23 cellular contexts compared by ENCODE assay signal in the genomic region with DNA sequence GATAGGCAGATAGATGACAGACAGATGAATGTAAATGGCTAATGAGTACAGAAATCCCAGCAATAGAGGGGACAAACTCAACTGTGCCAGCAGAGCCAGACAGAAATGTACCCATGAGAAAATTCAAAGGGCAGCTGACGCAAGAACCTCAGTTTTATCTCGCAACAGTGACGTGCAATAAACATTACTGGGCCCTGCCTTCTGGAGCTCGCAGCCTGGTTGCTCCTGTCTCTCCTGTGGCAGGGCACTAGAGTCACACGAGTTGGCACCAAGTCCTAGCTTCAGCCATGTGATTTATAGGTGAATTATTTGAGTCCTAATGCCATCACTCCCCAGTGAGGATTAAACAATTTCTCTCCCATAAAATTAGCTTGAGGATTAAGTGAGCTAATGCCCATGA. TPM values are rescaled to one million over a fixed set of nuclear protein-coding genes. Genes with fewer than 3 reads are reported as not detected.
DNase-seq lines count a peak whose midpoint lies in the region; ATAC-seq and TF ChIP-seq lines count a peak whose summit lies in the region.
"Had no signal": no experiment of that assay in that cellular context is flagged by ENCODE, and none has a peak within 500 bp of the region (broad histone marks: within the 10 kb centered on the region; RNA-seq: fewer than 3 reads in every experiment).

No MANE protein-coding gene starts in this region.

- H3K4me1 ChIP-seq in Karpas-422 (ENCODE audit: low read length), result no peaks in the 10 kb centered on the region
- H3K4me1 ChIP-seq: SJSA1 had no signal

- H3K4me3 ChIP-seq in Karpas-422 (ENCODE audit: low read length), result no peak overlapping the region
- H3K4me3 ChIP-seq: dorsolateral prefrontal cortex, GM12878, SJSA1 had no signal

- H3K36me3 Mint-ChIP-seq in CD14-positive monocyte, result no peaks in the 10 kb centered on the region
- H3K36me3 Mint-ChIP-seq in immature natural killer cell, result peaks cover 0 to 5% (median 4%) of the 10 kb centered on the region in 3 donors
- H3K36me3 Mint-ChIP-seq in stimulated activated memory B cell treated with anti-CD40 and anti-IgM and Interleukin-4, amounts not matched to agents 10 μg/mL and 1 μg/mL and 100 μg/mL, for 72 hours, result no peaks in the 10 kb centered on the region

- H3K27me3 Mint-ChIP-seq in CD14-positive monocyte (ENCODE audit: low read depth in 3 of 3), result no peaks in the 10 kb centered on the region
- H3K27me3 Mint-ChIP-seq in immature natural killer cell (ENCODE audit: low read depth in 3 of 3), result no peaks in the 10 kb centered on the region
- H3K27me3 Mint-ChIP-seq in stimulated activated memory B cell treated with anti-CD40 and anti-IgM and Interleukin-4, amounts not matched to agents 10 μg/mL and 1 μg/mL and 100 μg/mL, for 72 hours, result no peaks in the 10 kb centered on the region
- H3K27me3 Mint-ChIP-seq: CD4-positive, alpha-beta T cell; memory B cell had no signal

- H2AFZ ChIP-seq in Karpas-422 (ENCODE audit: low read length), result no peak overlapping the region

- TF ChIP-seq CTCF in CD14-positive monocyte (IDR thresholded peaks at IDR 0.05), result no peak

- H3K4me3 Mint-ChIP-seq in CD14-positive monocyte (peak overlapping the region; percentile 21 to 63), immature natural killer cell (no peak overlapping the region)
- no peak overlapping the region for H3K4me3 Mint-ChIP-seq in stimulated activated memory B cell treated with anti-CD40 and anti-IgM and Interleukin-4, amounts not matched to agents 10 μg/mL and 1 μg/mL and 100 μg/mL, for 72 hours
- H3K4me3 Mint-ChIP-seq: activated naive CD4-positive, alpha-beta T cell treated with anti-CD3 and anti-CD28 coated beads for 36 hours; CD4-positive, alpha-beta T cell; memory B cell had no signal

- H3K4me1 Mint-ChIP-seq in CD14-positive monocyte, result peaks cover 15% of the 10 kb centered on the region
- peaks cover 80 to 92% of the 10 kb centered on the region in 2 donors for H3K4me1 Mint-ChIP-seq in immature natural killer cell
- H3K4me1 Mint-ChIP-seq in stimulated activated memory B cell treated with anti-CD40 and anti-IgM and Interleukin-4, amounts not matched to agents 10 μg/mL and 1 μg/mL and 100 μg/mL, for 72 hours, result peaks cover 35% of the 10 kb centered on the region

- 0 out of 2 replicates have a peak, but pooled peaks cover 2% of the 10 kb centered on the region for H3K27me3 ChIP-seq in Karpas-422 (ENCODE audit: low read length)
- H3K27me3 ChIP-seq: brain microvascular endothelial cell, dorsolateral prefrontal cortex, SJSA1 had no signal

- no peaks in the 10 kb centered on the region for H3K9me2 ChIP-seq in Karpas-422 (replicated peaks; ENCODE audit: insufficient read depth, low read length)

- H3K27ac Mint-ChIP-seq in CD14-positive monocyte (peak overlapping the region; percentile 78 to 94 (median 89)), immature natural killer cell (peak overlapping the region in 4 of 6 donors; percentile 21 to 65 (median 50))
- H3K27ac Mint-ChIP-seq in stimulated activated memory B cell treated with anti-CD40 and anti-IgM and Interleukin-4, amounts not matched to agents 10 μg/mL and 1 μg/mL and 100 μg/mL, for 72 hours, result peak overlapping the region; percentile 72
- H3K27ac Mint-ChIP-seq: activated naive CD4-positive, alpha-beta T cell treated with anti-CD3 and anti-CD28 coated beads for 36 hours; CD4-positive, alpha-beta T cell had no signal

- no peak overlapping the region for H3K27ac ChIP-seq in Karpas-422 (ENCODE audit: low read length)
- H3K27ac ChIP-seq: brain microvascular endothelial cell, dorsolateral prefrontal cortex, SJSA1 had no signal

- peaks cover 7% of the 10 kb centered on the region; the same call in 1 of the 2 replicates for H3K9me3 ChIP-seq in Karpas-422 (ENCODE audit: low read length)
- H3K9me3 ChIP-seq: SJSA1 had no signal

- H3K4me2 ChIP-seq in Karpas-422 (ENCODE audit: low read depth, low read length, poor library complexity, severe bottlenecking), result no peak overlapping the region

- DNase-seq in CD14-positive monocyte (ENCODE audit: low spot score) (peak; percentile 51), Karpas-422 (peak; percentile 34), immature natural killer cell (no peak), NCI-H2081 treated with DMSO at 0.1 percent for 48 hours (lab: John Stamatoyannopoulos, UW) (no peak)
- DNase-seq: activated CD4-positive, alpha-beta T cell treated with anti-CD3 and anti-CD28 coated beads, Interleukin-2, amount 50 U/mL, for 48 hours; activated naive CD4-positive, alpha-beta T cell treated with anti-CD3 and anti-CD28 coated beads for 36 hours; brain microvascular endothelial cell; CD4-positive, alpha-beta T cell; dorsolateral prefrontal cortex; GOT3; hypothalamus; IMR-90; NCI-H1436 treated with DMSO at 0.1 percent for 48 hours; NCI-H2107; occipital lobe; trophoblast cell had no signal

- H3K9me3 Mint-ChIP-seq in CD14-positive monocyte (peaks cover 0 to 4% (median 0%) of the 10 kb centered on the region in 7 donors), immature natural killer cell (peaks cover 0 to 2% (median 0%) of the 10 kb centered on the region in 6 donors)
- H3K9me3 Mint-ChIP-seq in stimulated activated memory B cell treated with anti-CD40 and anti-IgM and Interleukin-4, amounts not matched to agents 10 μg/mL and 1 μg/mL and 100 μg/mL, for 72 hours, result no peaks in the 10 kb centered on the region
- H3K9me3 Mint-ChIP-seq: CD4-positive, alpha-beta T cell; memory B cell had no signal

- no peak overlapping the region for H3K9ac ChIP-seq in Karpas-422 (ENCODE audit: low read length)

- H3K36me3 ChIP-seq in Karpas-422 (ENCODE audit: insufficient read depth, low read length), result no peaks in the 10 kb centered on the region; the same call in 1 of the 2 replicates
- H3K36me3 ChIP-seq: brain microvascular endothelial cell, SJSA1 had no signal

- no peaks in the 10 kb centered on the region for H4K20me1 ChIP-seq in Karpas-422 (ENCODE audit: insufficient read depth, low read depth, low read length)

- intact Hi-C loops in CD14-positive monocyte (cut with micrococcal nuclease), result loop anchor here in 1 of 2 donors (5.0 kb wide), 1 partner anchor 43 kb away; no protein-coding TSS in a partner anchor

- no peak for ATAC-seq in stimulated activated memory B cell treated with anti-CD40 and anti-IgM and Interleukin-4, amounts not matched to agents 10 μg/mL and 1 μg/mL and 100 μg/mL, for 72 hours
- ATAC-seq in HG02763 (IDR thresholded peaks at IDR 0.05; ENCODE audit: unreplicated experiment), result no peak
- ATAC-seq in GM21825 (IDR thresholded peaks at IDR 0.05; ENCODE audit: unreplicated experiment), result no peak
- ATAC-seq: GM12878, left lobe of liver had no signal

- H3K79me2 ChIP-seq in Karpas-422 (ENCODE audit: low read length), result no peaks in the 10 kb centered on the region

RNA-seq across cellular contexts. Expression of a gene that starts 50.8 kb away (rescaled TPM):
- polyA plus RNA-seq in CD14-positive monocyte, result 1 to 10 TPM; 5.4 to 9.2 TPM
- total RNA-seq in Karpas-422 (2014; rRNA removed; shearing (Covaris generic); ENCODE audit: low replicate concordance), result 1.1 and 1.2 TPM in 2 replicates
- 10 to 100 TPM; 17.6 to 19.4 (median 18.8) TPM for polyA plus RNA-seq in immature natural killer cell
- total RNA-seq: SJSA1 had no signal

Comparison
In these comparisons a context has a peak if more than half of its experiments do, and no peak if none do; other contexts are left out.
1. DNase-seq: peak in CD14-positive monocyte (single experiment) and Karpas-422 (single experiment); none in immature natural killer cell (0 of 3) and NCI-H2081 treated with DMSO at 0.1 percent for 48 hours (single experiment).
2. H3K4me3 Mint-ChIP-seq: peak in CD14-positive monocyte (2 of 2); none in immature natural killer cell (0 of 5) and stimulated activated memory B cell treated with anti-CD40 and anti-IgM and Interleukin-4, amounts not matched to agents 10 μg/mL and 1 μg/mL and 100 μg/mL, for 72 hours (single experiment).
3. Peak in every context shown above with its lines, with median percentiles within 50 percentile points of each other: H3K27ac Mint-ChIP-seq.